ENCODE assay signal across 11 cellular contexts in genomic region chr3:177468331-177468730, GRCh38.
A peak's percentile ranks its signal among the peaks of the same experiment; 100 is the strongest.
DNase-seq lines count a peak whose midpoint lies in the region; ATAC-seq and TF ChIP-seq lines count a peak whose summit lies in the region.
"Had no signal": no experiment of that assay in that cellular context is flagged by ENCODE, and none has a peak within 500 bp of the region (broad histone marks: within the 10 kb centered on the region; RNA-seq: fewer than 3 reads in every experiment).

No MANE protein-coding gene starts in this region.

- no peaks in the 10 kb centered on the region for H3K9me3 ChIP-seq in MG63
- no peaks in the 10 kb centered on the region for H3K9me3 ChIP-seq in endodermal cell (ENCODE audit: control insufficient read depth, low read length)

- peaks cover 9% of the 10 kb centered on the region for H3K9me3 Mint-ChIP-seq in endodermal cell
- H3K9me3 Mint-ChIP-seq in stimulated activated memory B cell treated with anti-CD40 and anti-IgM and Interleukin-4, amounts not matched to agents 10 μg/mL and 1 μg/mL and 100 μg/mL, for 72 hours, result no peaks in the 10 kb centered on the region

- no peak overlapping the region for H3K27ac ChIP-seq in endodermal cell (ENCODE audit: low read depth, low read length)

- H3K9ac ChIP-seq in endodermal cell (ENCODE audit: extremely low read depth, low read length, poor library complexity, severe bottlenecking), result no peak overlapping the region

- H3K27me3 ChIP-seq in MG63 (no peaks in the 10 kb centered on the region), endodermal cell (ENCODE audit: control insufficient read depth, insufficient read depth, low read length, poor library complexity, severe bottlenecking) (no peaks in the 10 kb centered on the region)

- H3K27me3 Mint-ChIP-seq in endodermal cell (ENCODE audit: insufficient read depth), result no peaks in the 10 kb centered on the region
- no peaks in the 10 kb centered on the region for H3K27me3 Mint-ChIP-seq in stimulated activated memory B cell treated with anti-CD40 and anti-IgM and Interleukin-4, amounts not matched to agents 10 μg/mL and 1 μg/mL and 100 μg/mL, for 72 hours

- peaks cover 4% of the 10 kb centered on the region for H3K4me1 ChIP-seq in endodermal cell (ENCODE audit: control insufficient read depth, insufficient read depth, low read length)

- TF ChIP-seq CTCF in AG09309 (IDR thresholded peaks at IDR 0.05; ENCODE audit: control insufficient read depth, insufficient read depth, low read depth, low read length, missing control alignments) (no peak), endodermal cell (conservative IDR thresholded peaks at IDR 0.05) (no peak)

- no peak for ATAC-seq in stimulated activated memory B cell treated with anti-CD40 and anti-IgM and Interleukin-4, amounts not matched to agents 10 μg/mL and 1 μg/mL and 100 μg/mL, for 72 hours
- ATAC-seq in stimulated activated naive CD8-positive, alpha-beta T cell treated with anti-CD3 and anti-CD28 coated beads, Interleukin-15, Interleukin-2, amounts not matched to agents 100 U/mL and 50 U/mL, for 24 hours, result no peak

- H3K4me3 ChIP-seq in AG09309 (ENCODE audit: control insufficient read depth, low read depth, low read length) (no peak overlapping the region), MG63 (no peak overlapping the region), endodermal cell (ENCODE audit: low read length) (no peak overlapping the region)

- no peaks in the 10 kb centered on the region for H3K36me3 Mint-ChIP-seq in endodermal cell (ENCODE audit: low read depth)
- H3K36me3 Mint-ChIP-seq in stimulated activated memory B cell treated with anti-CD40 and anti-IgM and Interleukin-4, amounts not matched to agents 10 μg/mL and 1 μg/mL and 100 μg/mL, for 72 hours, result no peaks in the 10 kb centered on the region

- peak overlapping the region; percentile 31 for H3K27ac Mint-ChIP-seq in endodermal cell
- H3K27ac Mint-ChIP-seq in stimulated activated memory B cell treated with anti-CD40 and anti-IgM and Interleukin-4, amounts not matched to agents 10 μg/mL and 1 μg/mL and 100 μg/mL, for 72 hours, result no peak overlapping the region

- DNase-seq in AG09309 (ENCODE audit: low read depth), result peak; percentile 94
- DNase-seq in MG63, result peak; percentile 100
- no peak for DNase-seq in endodermal cell
- DNase-seq in myocyte (ENCODE audit: low read depth), result peak; percentile 95
- no peak for DNase-seq in NCI-H82 treated with DMSO at 0.1 percent for 48 hours (lab: John Stamatoyannopoulos, UW; ENCODE audit: unreplicated experiment)
- no peak for DNase-seq in stimulated activated CD4-positive, alpha-beta T cell treated with anti-CD3 and anti-CD28 coated beads, Interleukin-4, amount 100 ng/mL, for 1 hour
- DNase-seq in stimulated activated naive CD8-positive, alpha-beta T cell treated with anti-CD3 and anti-CD28 coated beads, Interleukin-15, Interleukin-2, amounts not matched to agents 100 U/mL and 50 U/mL, for 24 hours, result no peak
- DNase-seq: dermis blood vessel endothelial cell; NCI-H1436; stimulated activated CD4-positive, alpha-beta T cell treated with anti-CD3 and anti-CD28 coated beads, Interleukin-4, amount 100 ng/mL, for 4 hours had no signal

- no peak overlapping the region for H3K4me3 Mint-ChIP-seq in endodermal cell
- no peak overlapping the region for H3K4me3 Mint-ChIP-seq in stimulated activated memory B cell treated with anti-CD40 and anti-IgM and Interleukin-4, amounts not matched to agents 10 μg/mL and 1 μg/mL and 100 μg/mL, for 72 hours

- peaks cover 15% of the 10 kb centered on the region for H3K4me1 Mint-ChIP-seq in endodermal cell
- H3K4me1 Mint-ChIP-seq in stimulated activated memory B cell treated with anti-CD40 and anti-IgM and Interleukin-4, amounts not matched to agents 10 μg/mL and 1 μg/mL and 100 μg/mL, for 72 hours, result no peaks in the 10 kb centered on the region

- H3K36me3 ChIP-seq in MG63 (no peaks in the 10 kb centered on the region), endodermal cell (ENCODE audit: control insufficient read depth, insufficient read depth, low read length) (no peaks in the 10 kb centered on the region)

Comparison
In these comparisons a context has a peak if more than half of its experiments do, and no peak if none do; other contexts are left out.
1. DNase-seq: peak in AG09309 (single experiment), MG63 (single experiment) and myocyte (single experiment); none in endodermal cell (single experiment), NCI-H82 treated with DMSO at 0.1 percent for 48 hours (single experiment), stimulated activated CD4-positive, alpha-beta T cell treated with anti-CD3 and anti-CD28 coated beads, Interleukin-4, amount 100 ng/mL, for 1 hour (single experiment) and stimulated activated naive CD8-positive, alpha-beta T cell treated with anti-CD3 and anti-CD28 coated beads, Interleukin-15, Interleukin-2, amounts not matched to agents 100 U/mL and 50 U/mL, for 24 hours (single experiment).